In genomic region chr7:80876894-80877414, GRCh38 we compare ENCODE assay signal across 1 cellular context.
TF ChIP-seq lines count a peak whose summit lies in the region.

No MANE protein-coding gene starts in this region.

TF ChIP-seq in HEK293, 187 proteins besides CTCF, POLR2A, EP300 and RAD21 (continued from another document and continues in another):
- TF ChIP-seq ZNF398 (tag by site-specific recombination; IDR thresholded peaks at IDR 0.05) (peak; percentile 36), PBX3 (CRISPR knock-in tag; IDR thresholded peaks at IDR 0.05) (no peak), ZNF24 (tag by site-specific recombination; IDR thresholded peaks at IDR 0.05) (peak; percentile 98), ZNF354C (tag by site-specific recombination; IDR thresholded peaks at IDR 0.05; ENCODE audit: borderline replicate concordance, low read depth) (no peak), ZNF518A (tag by site-specific recombination; conservative IDR thresholded peaks at IDR 0.05; ENCODE audit: low read depth) (0 out of 2 replicates have a peak, but pooled peaks have one; percentile 27), FEZF1 (tag by site-specific recombination; IDR thresholded peaks at IDR 0.05) (peak; percentile 98), ZBTB6 (tag by site-specific recombination; IDR thresholded peaks at IDR 0.05) (no peak), ZNF501 (tag by site-specific recombination; IDR thresholded peaks at IDR 0.05) (peak; percentile 95), ZNF629 (tag by site-specific recombination; IDR thresholded peaks at IDR 0.05) (peak; percentile 96), ZBTB26 (tag by site-specific recombination; optimal IDR thresholded peaks at IDR 0.05) (peak; percentile 33), KLF8 (tag by site-specific recombination; IDR thresholded peaks at IDR 0.05) (peak; percentile 93), PATZ1 (tag by site-specific recombination; IDR thresholded peaks at IDR 0.05) (peak; percentile 82), AEBP2 (tag by site-specific recombination; IDR thresholded peaks at IDR 0.05; ENCODE audit: borderline replicate concordance) (0 out of 2 replicates have a peak, but pooled peaks have one; percentile 55), ZBTB10 (tag by site-specific recombination; IDR thresholded peaks at IDR 0.05) (no peak), GFI1B (tag by site-specific recombination; IDR thresholded peaks at IDR 0.05) (peak; percentile 98), ZNF416 (tag by site-specific recombination; IDR thresholded peaks at IDR 0.05) (no peak), ZNF433 (tag by site-specific recombination; IDR thresholded peaks at IDR 0.05; ENCODE audit: low read depth) (no peak), ZNF311 (tag by site-specific recombination; IDR thresholded peaks at IDR 0.05; ENCODE audit: borderline replicate concordance) (no peak), BCL11B (tag by site-specific recombination; IDR thresholded peaks at IDR 0.05; ENCODE audit: low read depth) (no peak), ZNF76 (tag by site-specific recombination; IDR thresholded peaks at IDR 0.05; ENCODE audit: borderline replicate concordance, low read depth) (peak; percentile 51; the same call in 1 of the 2 replicates), ZNF529 (tag by site-specific recombination; IDR thresholded peaks at IDR 0.05; ENCODE audit: insufficient replicate concordance) (no peak), ZNF561 (tag by site-specific recombination; IDR thresholded peaks at IDR 0.05; ENCODE audit: borderline replicate concordance) (peak; percentile 93), ZSCAN18 (tag by site-specific recombination; IDR thresholded peaks at IDR 0.05) (no peak), ZNF747 (tag by site-specific recombination; IDR thresholded peaks at IDR 0.05) (no peak), SP7 (tag by site-specific recombination; IDR thresholded peaks at IDR 0.05) (peak; percentile 100), KLF1 (tag by site-specific recombination; IDR thresholded peaks at IDR 0.05) (0 out of 2 replicates have a peak, but pooled peaks have one; percentile 10), ZNF692 (tag by site-specific recombination; IDR thresholded peaks at IDR 0.05) (peak; percentile 64), ZNF426 (tag by site-specific recombination; IDR thresholded peaks at IDR 0.05) (0 out of 2 replicates have a peak, but pooled peaks have one; percentile 2), ZNF335 (tag by site-specific recombination; conservative IDR thresholded peaks at IDR 0.05) (peak; percentile 35; the same call in 1 of the 2 replicates), ZNF639 (tag by site-specific recombination; IDR thresholded peaks at IDR 0.05) (peak; percentile 99), ZNF830 (tag by site-specific recombination; IDR thresholded peaks at IDR 0.05; ENCODE audit: low read depth) (no peak), SP3 (tag by site-specific recombination; IDR thresholded peaks at IDR 0.05) (peak; percentile 58), ZNF701 (tag by site-specific recombination; IDR thresholded peaks at IDR 0.05) (no peak), ZBTB8A (tag by site-specific recombination; IDR thresholded peaks at IDR 0.05) (peak; percentile 67), ZNF366 (tag by site-specific recombination; conservative IDR thresholded peaks at IDR 0.05) (peak; percentile 99)
